In the genomic region with DNA sequence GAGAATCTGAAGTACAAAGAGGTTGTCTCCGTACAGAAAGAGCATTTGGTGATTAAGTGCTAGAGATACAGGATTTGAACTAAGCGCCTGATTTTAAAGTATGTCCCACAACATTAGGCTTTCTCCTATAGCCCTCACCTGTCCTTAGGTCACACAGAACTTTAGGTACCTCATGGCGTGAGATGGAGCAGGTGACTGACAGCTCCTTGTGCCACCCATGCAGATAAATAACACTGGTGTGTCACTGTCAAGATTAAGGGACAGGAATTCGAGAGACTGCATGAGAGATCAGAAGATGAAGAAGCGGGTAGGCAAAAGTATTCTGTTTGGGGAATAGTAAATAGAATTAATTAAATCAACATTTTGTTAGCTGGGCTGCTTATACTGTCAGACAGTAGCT, we compare ENCODE assay signal across 10 cellular contexts. TPM values are rescaled to one million over a fixed set of nuclear protein-coding genes. Genes with fewer than 3 reads are reported as not detected.
DNase-seq lines count a peak whose midpoint lies in the region; ATAC-seq and TF ChIP-seq lines count a peak whose summit lies in the region.
"Had no signal": no experiment of that assay in that cellular context is flagged by ENCODE, and none has a peak within 500 bp of the region (broad histone marks: within the 10 kb centered on the region; RNA-seq: fewer than 3 reads in every experiment).

No MANE protein-coding gene starts in this region.

- in situ Hi-C loops in astrocyte of the spinal cord (cut with HindIII; ENCODE audit: low sequenced_read_pairs) (no loop called here), KBM-7 (cut with MboI; ENCODE audit: low pct_unique_long_range_greater_than_20kb, low sequenced_read_pairs) (no loop called here), ACHN (cut with HindIII; ENCODE audit: low pct_ligation_motif_present, low pct_unique_long_range_greater_than_20kb, low sequenced_read_pairs) (no loop called here)

- H3K4me1 ChIP-seq in DOHH2 (ENCODE audit: control insufficient read depth, low read length) = peaks cover 29% of the 10 kb centered on the region

- TF ChIP-seq CTCF in DOHH2 (IDR thresholded peaks at IDR 0.05; ENCODE audit: low read depth, low read length, poor library complexity, severe bottlenecking) = no peak
- no peak for TF ChIP-seq CTCF in astrocyte of the spinal cord (IDR thresholded peaks at IDR 0.05; ENCODE audit: low read depth, low read length)
- no peak for TF ChIP-seq CTCF in natural killer cell (IDR thresholded peaks at IDR 0.05)
- TF ChIP-seq CTCF in dorsolateral prefrontal cortex (IDR thresholded peaks at IDR 0.05 in 54 of 56, conservative IDR thresholded peaks at IDR 0.05 in 2 of 56; ENCODE audit: low read depth in 1 of 56, partially characterized antibody in 56 of 56) = no peak

- H3K4me3 ChIP-seq in DOHH2 (ENCODE audit: low read length) = peak overlapping the region; percentile 95
- peak overlapping the region; percentile 81 for H3K4me3 ChIP-seq in astrocyte of the spinal cord (ENCODE audit: low read depth, low read length)
- no peak overlapping the region for H3K4me3 ChIP-seq in dorsolateral prefrontal cortex

- H3K9me2 ChIP-seq in DOHH2 (replicated peaks; ENCODE audit: control insufficient read depth, low read length) = no peaks in the 10 kb centered on the region

- no peaks in the 10 kb centered on the region for H4K20me1 ChIP-seq in DOHH2 (ENCODE audit: control insufficient read depth, insufficient read depth, low read depth, low read length)

- H3K27me3 ChIP-seq in DOHH2 (ENCODE audit: control insufficient read depth, low read length) (no peaks in the 10 kb centered on the region), dorsolateral prefrontal cortex (no peaks in the 10 kb centered on the region)

- peak overlapping the region; percentile 77 for H3K27ac ChIP-seq in DOHH2 (ENCODE audit: low read depth, low read length)
- H3K27ac ChIP-seq in KOPT-K1 (ENCODE audit: low read depth, low read length, poor library complexity, severe bottlenecking) = peak overlapping the region; percentile 94
- H3K27ac ChIP-seq in dorsolateral prefrontal cortex = no peak overlapping the region

- H3F3A ChIP-seq in DOHH2 (ENCODE audit: control insufficient read depth, insufficient read depth) = no peaks in the 10 kb centered on the region; the same call in 1 of the 2 replicates

- DNase-seq in astrocyte of the spinal cord (ENCODE audit: low read depth, low spot score) = no peak
- DNase-seq in natural killer cell = no peak
- no peak for DNase-seq in dorsolateral prefrontal cortex
- DNase-seq in KBM-7 = no peak
- DNase-seq in ACHN = no peak
- no peak for DNase-seq in GM19238 (ENCODE audit: insufficient read length, low spot score)
- DNase-seq: left colon; stimulated activated CD4-positive, alpha-beta T cell treated with anti-CD3 and anti-CD28 coated beads, Interleukin-4, amount 100 ng/mL, for 1 hour had no signal

- H3K27me3 Mint-ChIP-seq in natural killer cell (ENCODE audit: low read depth in 2 of 2) = no peaks in the 10 kb centered on the region

- no peaks in the 10 kb centered on the region for H3K36me3 Mint-ChIP-seq in natural killer cell

- peak overlapping the region; percentile 95 to 97 for H3K27ac Mint-ChIP-seq in natural killer cell

- H3K4me2 ChIP-seq in DOHH2 (ENCODE audit: low read length) = peak overlapping the region; percentile 87

- H3K9me3 ChIP-seq in DOHH2 (ENCODE audit: control insufficient read depth, insufficient read depth, low read length) = no peaks in the 10 kb centered on the region
- no peaks in the 10 kb centered on the region for H3K9me3 ChIP-seq in KOPT-K1 (ENCODE audit: insufficient read depth, low read length, poor library complexity, severe bottlenecking)

- peaks cover 39% of the 10 kb centered on the region for H3K36me3 ChIP-seq in DOHH2 (ENCODE audit: control insufficient read depth, low read length)
- H3K36me3 ChIP-seq in KOPT-K1 (ENCODE audit: insufficient read depth, low read length) = peaks cover 31% of the 10 kb centered on the region

- H3K9me3 Mint-ChIP-seq in natural killer cell = no peaks in the 10 kb centered on the region

- intact Hi-C loops in natural killer cell (cut with micrococcal nuclease) = no loop called here
- intact Hi-C loops in dorsolateral prefrontal cortex (cut with DNase I) = loop anchor here (5.0 to 10.0 kb wide), 4 partner anchors 154 to 217 kb away; partner anchors contain the start of genes FES (in 1 of the 2), HDDC3 (in 1 of the 2) and UNC45A (in 1 of the 2)

- peak overlapping the region; percentile 98 for H3K4me3 Mint-ChIP-seq in natural killer cell

- no peak for ATAC-seq in natural killer cell

- peaks cover 37 to 39% of the 10 kb centered on the region in 2 donors for H3K4me1 Mint-ChIP-seq in natural killer cell

- H3K79me2 ChIP-seq in DOHH2 (ENCODE audit: control insufficient read depth, low read length) = peaks cover 73% of the 10 kb centered on the region

RNA-seq across cellular contexts. Expression of gene BLM, which starts 1.1 kb away (rescaled TPM):
- 10 to 100 TPM in 2 of 3 donors, 1 to 10 TPM in 1; 9.9 to 15.9 (median 14.1) TPM for total RNA-seq in natural killer cell
- total RNA-seq in dorsolateral prefrontal cortex = 10 to 100 TPM in 3 of 120 experiments, 1 to 10 TPM in 117; 1.9 to 12.9 (median 5.7) TPM

Comparison
In these comparisons a context has a peak if more than half of its experiments do, and no peak if none do; other contexts are left out.
1. H3K27ac ChIP-seq: peak in DOHH2 (single experiment) and KOPT-K1 (single experiment); none in dorsolateral prefrontal cortex (0 of 59).
2. H3K4me3 ChIP-seq: peak in DOHH2 (single experiment) and astrocyte of the spinal cord (single experiment); none in dorsolateral prefrontal cortex (0 of 59).